Comparison of ENCODE assay signal across 22 cellular contexts in the genomic region with DNA sequence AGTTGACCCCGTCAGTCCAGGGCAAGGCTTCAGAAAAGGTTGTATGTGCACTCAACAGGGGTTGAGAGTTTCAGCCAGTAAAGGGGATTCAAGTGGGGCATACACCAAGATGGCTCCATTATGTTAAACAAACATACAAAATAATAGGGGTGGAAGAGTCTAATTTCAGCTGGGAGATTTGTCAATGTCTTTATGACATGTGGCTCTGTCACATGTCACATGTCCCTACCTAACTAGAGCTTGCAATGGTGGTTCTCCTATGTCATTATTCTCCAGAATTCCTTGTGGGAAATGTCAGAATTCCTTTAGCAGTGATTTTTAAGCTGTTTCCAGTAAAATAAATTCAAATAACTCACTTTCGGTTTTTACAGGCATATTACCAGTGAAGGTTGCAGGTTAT.
"Had no signal": no experiment of that assay in that cellular context is flagged by ENCODE, and none has a peak within 500 bp of the region (broad histone marks: within the 10 kb centered on the region; RNA-seq: fewer than 3 reads in every experiment).

No MANE protein-coding gene starts in this region.

- H3K27ac ChIP-seq: KMS-11, SJSA1, SK-N-MC had no signal

- H3K4me2 ChIP-seq: KMS-11 had no signal

- FAIRE-seq: K562, RCC 7860 had no signal

- H3K9me3 ChIP-seq: SJSA1 had no signal

- ATAC-seq: K562, T-helper 17 cell had no signal

- H3K4me3 ChIP-seq: K562, SJSA1, SK-N-MC had no signal

- H3K36me3 ChIP-seq: SJSA1 had no signal

- H3K27me3 ChIP-seq: SJSA1 had no signal

- H3K4me1 ChIP-seq: SJSA1 had no signal

- H3K9ac ChIP-seq: KMS-11 had no signal

- DNase-seq: Kasumi-1, MM.1S, NCI-H1092 treated with DMSO at 0.1 percent for 48 hours, NCI-H1436, NCI-H1694 treated with DMSO at 0.1 percent for 48 hours, NCI-H1930, NCI-H2081 treated with DMSO at 0.1 percent for 48 hours, NCI-H2227 treated with DMSO at 0.1 percent for 48 hours, NCI-H446, NCI-H510A, NCI-H524 treated with DMSO at 0.1 percent for 48 hours, NCI-H774, Right ventricle myocardium superior, RPMI8226, SIG-M5, T-helper 1 cell, T-helper 17 cell had no signal
